1 cellular context compared by ENCODE assay signal in the genomic region with DNA sequence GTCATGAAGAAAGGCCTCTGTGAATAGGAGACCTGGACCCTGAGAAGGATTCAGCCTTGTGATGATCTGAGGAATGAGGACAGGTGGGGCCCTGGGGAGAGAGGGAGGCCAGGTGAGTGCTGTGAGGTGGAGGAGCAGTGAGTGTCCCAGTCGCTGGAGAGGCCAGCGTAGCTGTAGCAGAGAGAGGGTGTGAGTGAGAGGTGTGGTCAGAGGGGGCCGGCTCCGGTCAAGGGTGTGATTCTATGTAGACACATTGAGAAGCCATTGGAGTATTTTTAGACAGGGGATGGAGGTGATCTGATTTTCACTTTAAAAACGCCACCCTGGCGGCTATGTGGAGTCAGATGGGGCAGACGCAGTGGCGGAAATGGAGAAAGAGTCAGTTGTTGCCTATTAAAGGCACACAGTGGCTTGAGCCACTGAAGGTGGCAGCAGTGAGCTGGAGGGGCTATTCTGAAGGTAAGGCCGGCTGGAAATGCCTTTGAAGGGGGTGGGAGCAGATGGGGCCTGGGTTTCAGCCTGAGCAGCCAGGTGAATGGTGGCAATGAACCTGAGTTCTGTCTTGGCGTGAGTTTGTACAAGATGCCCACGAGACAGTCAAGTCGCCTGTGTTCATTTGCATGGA.
TF ChIP-seq lines count a peak whose summit lies in the region.

No MANE protein-coding gene starts in this region.

TF ChIP-seq in WTC11, 78 proteins besides CTCF, POLR2A, EP300 and RAD21 (continued from another document):
- TF ChIP-seq OVOL2 (CRISPR knock-in tag; IDR thresholded peaks at IDR 0.05; ENCODE audit: borderline replicate concordance) (no peak), ATF1 (CRISPR knock-in tag; IDR thresholded peaks at IDR 0.05) (no peak), EMX1 (CRISPR knock-in tag; IDR thresholded peaks at IDR 0.05) (no peak), ZNF263 (CRISPR knock-in tag; IDR thresholded peaks at IDR 0.05; ENCODE audit: low read depth) (no peak), CREB1 (CRISPR knock-in tag; IDR thresholded peaks at IDR 0.05) (no peak), ZNF396 (CRISPR knock-in tag; IDR thresholded peaks at IDR 0.05; ENCODE audit: borderline replicate concordance) (no peak), GTF2I (CRISPR knock-in tag; conservative IDR thresholded peaks at IDR 0.05) (no peak), ZNF219 (CRISPR knock-in tag; IDR thresholded peaks at IDR 0.05; ENCODE audit: borderline replicate concordance) (no peak), NR1H2 (CRISPR knock-in tag; IDR thresholded peaks at IDR 0.05) (no peak), KAT7 (CRISPR knock-in tag; IDR thresholded peaks at IDR 0.05; ENCODE audit: borderline replicate concordance) (no peak), CREM (CRISPR knock-in tag; IDR thresholded peaks at IDR 0.05) (no peak), RORB (CRISPR knock-in tag; IDR thresholded peaks at IDR 0.05) (no peak)
- TF ChIP-seq, protein P1, sequence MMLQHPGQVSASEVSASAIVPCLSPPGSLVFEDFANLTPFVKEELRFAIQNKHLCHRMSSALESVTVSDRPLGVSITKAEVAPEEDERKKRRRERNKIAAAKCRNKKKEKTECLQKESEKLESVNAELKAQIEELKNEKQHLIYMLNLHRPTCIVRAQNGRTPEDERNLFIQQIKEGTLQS (CRISPR knock-in tag; conservative IDR thresholded peaks at IDR 0.05): no peak
- TF ChIP-seq, protein P2, sequence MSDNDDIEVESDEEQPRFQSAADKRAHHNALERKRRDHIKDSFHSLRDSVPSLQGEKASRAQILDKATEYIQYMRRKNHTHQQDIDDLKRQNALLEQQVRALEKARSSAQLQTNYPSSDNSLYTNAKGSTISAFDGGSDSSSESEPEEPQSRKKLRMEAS (CRISPR knock-in tag; IDR thresholded peaks at IDR 0.05): no peak
- TF ChIP-seq, protein P3, sequence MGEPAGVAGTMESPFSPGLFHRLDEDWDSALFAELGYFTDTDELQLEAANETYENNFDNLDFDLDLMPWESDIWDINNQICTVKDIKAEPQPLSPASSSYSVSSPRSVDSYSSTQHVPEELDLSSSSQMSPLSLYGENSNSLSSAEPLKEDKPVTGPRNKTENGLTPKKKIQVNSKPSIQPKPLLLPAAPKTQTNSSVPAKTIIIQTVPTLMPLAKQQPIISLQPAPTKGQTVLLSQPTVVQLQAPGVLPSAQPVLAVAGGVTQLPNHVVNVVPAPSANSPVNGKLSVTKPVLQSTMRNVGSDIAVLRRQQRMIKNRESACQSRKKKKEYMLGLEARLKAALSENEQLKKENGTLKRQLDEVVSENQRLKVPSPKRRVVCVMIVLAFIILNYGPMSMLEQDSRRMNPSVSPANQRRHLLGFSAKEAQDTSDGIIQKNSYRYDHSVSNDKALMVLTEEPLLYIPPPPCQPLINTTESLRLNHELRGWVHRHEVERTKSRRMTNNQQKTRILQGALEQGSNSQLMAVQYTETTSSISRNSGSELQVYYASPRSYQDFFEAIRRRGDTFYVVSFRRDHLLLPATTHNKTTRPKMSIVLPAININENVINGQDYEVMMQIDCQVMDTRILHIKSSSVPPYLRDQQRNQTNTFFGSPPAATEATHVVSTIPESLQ (CRISPR knock-in tag; IDR thresholded peaks at IDR 0.05): no peak
- TF ChIP-seq, protein P4, sequence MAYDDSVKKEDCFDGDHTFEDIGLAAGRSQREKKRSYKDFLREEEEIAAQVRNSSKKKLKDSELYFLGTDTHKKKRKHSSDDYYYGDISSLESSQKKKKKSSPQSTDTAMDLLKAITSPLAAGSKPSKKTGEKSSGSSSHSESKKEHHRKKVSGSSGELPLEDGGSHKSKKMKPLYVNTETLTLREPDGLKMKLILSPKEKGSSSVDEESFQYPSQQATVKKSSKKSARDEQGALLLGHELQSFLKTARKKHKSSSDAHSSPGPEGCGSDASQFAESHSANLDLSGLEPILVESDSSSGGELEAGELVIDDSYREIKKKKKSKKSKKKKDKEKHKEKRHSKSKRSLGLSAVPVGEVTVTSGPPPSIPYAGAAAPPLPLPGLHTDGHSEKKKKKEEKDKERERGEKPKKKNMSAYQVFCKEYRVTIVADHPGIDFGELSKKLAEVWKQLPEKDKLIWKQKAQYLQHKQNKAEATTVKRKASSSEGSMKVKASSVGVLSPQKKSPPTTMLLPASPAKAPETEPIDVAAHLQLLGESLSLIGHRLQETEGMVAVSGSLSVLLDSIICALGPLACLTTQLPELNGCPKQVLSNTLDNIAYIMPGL (CRISPR knock-in tag; IDR thresholded peaks at IDR 0.05): no peak
